ENCODE assay signal across 23 cellular contexts in genomic region chr12:16008442-16008841, GRCh38.
"Had no signal": no experiment of that assay in that cellular context is flagged by ENCODE, and none has a peak within 500 bp of the region (broad histone marks: within the 10 kb centered on the region; RNA-seq: fewer than 3 reads in every experiment).

No MANE protein-coding gene starts in this region.

- H3K9me3 ChIP-seq: esophagus squamous epithelium, heart left ventricle, ovary, psoas muscle, right atrium auricular region had no signal

- H3K4me3 Mint-ChIP-seq: activated naive CD8-positive, alpha-beta T cell treated with anti-CD3 and anti-CD28 coated beads for 36 hours; endodermal cell; natural killer cell treated with Interleukin-12 subunit alpha and Interleukin-12 subunit beta and Interleukin-15 and Interleukin-18, amount 100 ng/mL, for 72 hours; T-helper 1 cell treated with Interleukin-12 subunit alpha and Interleukin-12 subunit beta and Interleukin-4 antibody, amounts not matched to agents 30 μg/mL and 1 μg/mL, for 36 hours had no signal

- DNase-seq: activated CD4-positive, alpha-beta T cell treated with anti-CD3 and anti-CD28 coated beads for 4 hours; activated CD4-positive, alpha-beta T cell treated with anti-CD3 and anti-CD28 coated beads, Interleukin-2, amount 50 U/mL, for 48 hours; activated CD4-positive, CD25-positive, alpha-beta regulatory T cell; activated naive CD4-positive, alpha-beta T cell treated with Interleukin-2 at 50 U/mL for 16 hours; activated naive CD8-positive, alpha-beta T cell treated with anti-CD3 and anti-CD28 coated beads for 36 hours; activated T-cell treated with anti-CD3 and anti-CD28 coated beads, Interleukin-2, amount 50 U/mL, for 48 hours; amniotic stem cell; cortex of kidney; endodermal cell; esophagus squamous epithelium; heart left ventricle; left colon; midbrain; ovary; psoas muscle; stimulated activated CD4-positive, alpha-beta T cell treated with anti-CD3 and anti-CD28 coated beads, Interleukin-12 subunit alpha, Interleukin-12 subunit beta, amount 100 ng/mL, for 4 hours; stimulated activated CD4-positive, alpha-beta T cell treated with anti-CD3 and anti-CD28 coated beads, Interleukin-4, amount 100 ng/mL, for 4 hours; stimulated activated naive CD8-positive, alpha-beta T cell treated with anti-CD3 and anti-CD28 coated beads, Interleukin-15, Interleukin-2, amounts not matched to agents 100 U/mL and 50 U/mL, for 24 hours; T1000 had no signal

- H3K36me3 ChIP-seq: neutrophil, ovary, right atrium auricular region had no signal

- ATAC-seq: left colon; natural killer cell treated with Interleukin-12 subunit alpha and Interleukin-12 subunit beta and Interleukin-15 and Interleukin-18, amount 100 ng/mL, for 72 hours; stimulated activated naive CD8-positive, alpha-beta T cell treated with anti-CD3 and anti-CD28 coated beads, Interleukin-15, Interleukin-2, amounts not matched to agents 100 U/mL and 50 U/mL, for 24 hours had no signal

- H3K27ac Mint-ChIP-seq: activated naive CD8-positive, alpha-beta T cell treated with anti-CD3 and anti-CD28 coated beads for 36 hours; endodermal cell; natural killer cell treated with Interleukin-12 subunit alpha and Interleukin-12 subunit beta and Interleukin-15 and Interleukin-18, amount 100 ng/mL, for 72 hours; T-helper 1 cell treated with Interleukin-12 subunit alpha and Interleukin-12 subunit beta and Interleukin-4 antibody, amounts not matched to agents 30 μg/mL and 1 μg/mL, for 36 hours had no signal

- H3K27me3 ChIP-seq: esophagus squamous epithelium, heart left ventricle, neutrophil, ovary, right atrium auricular region had no signal

- H3K4me1 Mint-ChIP-seq: activated naive CD8-positive, alpha-beta T cell treated with anti-CD3 and anti-CD28 coated beads for 36 hours had no signal

- H3K27me3 Mint-ChIP-seq: activated naive CD8-positive, alpha-beta T cell treated with anti-CD3 and anti-CD28 coated beads for 36 hours; natural killer cell treated with Interleukin-12 subunit alpha and Interleukin-12 subunit beta and Interleukin-15 and Interleukin-18, amount 100 ng/mL, for 72 hours had no signal

- H3K27ac ChIP-seq: esophagus squamous epithelium, heart left ventricle, neutrophil, ovary, psoas muscle, right atrium auricular region had no signal

- H3K4me3 ChIP-seq: esophagus squamous epithelium, heart left ventricle, ovary, psoas muscle, right atrium auricular region had no signal
